ENCODE assay signal across 7 cellular contexts in the genomic region with DNA sequence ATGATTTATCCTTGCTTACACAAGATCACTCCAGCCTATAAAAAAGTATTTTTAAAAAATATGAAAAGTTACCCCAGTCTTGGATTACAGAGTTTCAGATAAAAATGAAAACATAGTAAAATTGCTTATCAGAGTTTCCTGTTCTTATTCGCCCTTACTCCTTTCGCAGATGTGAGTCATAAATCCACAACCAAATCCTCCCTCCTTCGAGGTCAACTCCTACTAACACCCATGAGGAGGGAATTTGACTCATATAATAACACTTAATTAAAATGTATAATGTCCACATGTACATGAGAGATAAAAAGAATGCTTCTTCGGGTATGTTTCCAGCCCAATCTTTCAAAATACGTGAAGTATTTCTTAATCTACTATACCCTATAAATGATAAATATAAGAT. TPM values are rescaled to one million over a fixed set of nuclear protein-coding genes. Genes with fewer than 3 reads are reported as not detected.
DNase-seq lines count a peak whose midpoint lies in the region; ATAC-seq, FAIRE-seq and TF ChIP-seq lines count a peak whose summit lies in the region.
"Not testable (repeated sequence)": the region's sequence is repeated elsewhere in the genome, so short reads cannot be mapped to it uniquely, and the experiment has no call there.
"Had no signal": no experiment of that assay in that cellular context is flagged by ENCODE, and none has a peak within 500 bp of the region (broad histone marks: within the 10 kb centered on the region; RNA-seq: fewer than 3 reads in every experiment).

No MANE protein-coding gene starts in this region.

- not testable (repeated sequence) for H3K4me1 ChIP-seq in RWPE2 (ENCODE audit: insufficient read depth, poor library complexity, severe bottlenecking)

- H3K27ac Mint-ChIP-seq in activated T-helper 17 cell treated with anti-CD3 and anti-CD28 coated beads, Interleukin-2, amount 50 U/mL, for 72 hours = not testable (repeated sequence)

- not testable (repeated sequence) for TF ChIP-seq CTCF in NB4 (IDR thresholded peaks at IDR 0.05; ENCODE audit: low read depth, low read length); RWPE2 (IDR thresholded peaks at IDR 0.05; ENCODE audit: poor library complexity, severe bottlenecking)

- peak; percentile 0 for DNase-seq in HCEC 1CT
- peak; percentile 30 for DNase-seq in NB4 (ENCODE audit: low read depth)
- DNase-seq in RWPE2 (ENCODE audit: low spot score); left cardiac atrium: not testable (repeated sequence)

- TF ChIP-seq POLR2A in NB4 (IDR thresholded peaks at IDR 0.05; ENCODE audit: extremely low read depth, insufficient read length) = not testable (repeated sequence)

- ATAC-seq in RWPE2 (ENCODE audit: low read depth) = peak; percentile 58; the same call in 2 of the 3 replicates
- peak; percentile 38 for ATAC-seq in activated T-helper 17 cell treated with anti-CD3 and anti-CD28 coated beads, Interleukin-2, amount 50 U/mL, for 72 hours (replicated peaks)
- peak; percentile 23 to 95 for ATAC-seq in left cardiac atrium

- not testable (repeated sequence) for H3K27ac ChIP-seq in RWPE2 (ENCODE audit: poor library complexity, severe bottlenecking)

- peak; percentile 93 for FAIRE-seq in endometrium (lab: Jason Lieb, UNC)

- intact Hi-C loops in left cardiac atrium (cut with DNase I) = not testable (repeated sequence)

- H3K9me3 ChIP-seq in RWPE2 (ENCODE audit: severe bottlenecking) = not testable (repeated sequence)

- H3K4me1 Mint-ChIP-seq in activated T-helper 17 cell treated with anti-CD3 and anti-CD28 coated beads, Interleukin-2, amount 50 U/mL, for 72 hours = not testable (repeated sequence)

- H3K4me3 Mint-ChIP-seq in activated T-helper 17 cell treated with anti-CD3 and anti-CD28 coated beads, Interleukin-2, amount 50 U/mL, for 72 hours = not testable (repeated sequence)

- not testable (repeated sequence) for H3K36me3 ChIP-seq in RWPE2 (ENCODE audit: low read depth)

- not testable (repeated sequence) for H3K9me3 Mint-ChIP-seq in activated T-helper 17 cell treated with anti-CD3 and anti-CD28 coated beads, Interleukin-2, amount 50 U/mL, for 72 hours

- H3K27me3 ChIP-seq in RWPE2 (ENCODE audit: insufficient read depth, poor library complexity, severe bottlenecking) = not testable (repeated sequence)

- not testable (repeated sequence) for H3K4me3 ChIP-seq in NB4 (ENCODE audit: low read depth, low read length); RWPE2 (ENCODE audit: severe bottlenecking)

- not testable (repeated sequence) for H3K27me3 Mint-ChIP-seq in activated T-helper 17 cell treated with anti-CD3 and anti-CD28 coated beads, Interleukin-2, amount 50 U/mL, for 72 hours

- not testable (repeated sequence) for H3K36me3 Mint-ChIP-seq in activated T-helper 17 cell treated with anti-CD3 and anti-CD28 coated beads, Interleukin-2, amount 50 U/mL, for 72 hours (ENCODE audit: low read depth)

RNA-seq across cellular contexts. Expression of a gene that starts 23.9 kb away (rescaled TPM):
- under 1 TPM; 0.22 to 0.24 TPM for total RNA-seq in activated T-helper 17 cell treated with anti-CD3 and anti-CD28 coated beads, Interleukin-2, amount 50 U/mL, for 72 hours
- total RNA-seq in left cardiac atrium = not detected
- total RNA-seq: A673 had no signal
